ENCODE assay signal across 15 cellular contexts in the genomic region with DNA sequence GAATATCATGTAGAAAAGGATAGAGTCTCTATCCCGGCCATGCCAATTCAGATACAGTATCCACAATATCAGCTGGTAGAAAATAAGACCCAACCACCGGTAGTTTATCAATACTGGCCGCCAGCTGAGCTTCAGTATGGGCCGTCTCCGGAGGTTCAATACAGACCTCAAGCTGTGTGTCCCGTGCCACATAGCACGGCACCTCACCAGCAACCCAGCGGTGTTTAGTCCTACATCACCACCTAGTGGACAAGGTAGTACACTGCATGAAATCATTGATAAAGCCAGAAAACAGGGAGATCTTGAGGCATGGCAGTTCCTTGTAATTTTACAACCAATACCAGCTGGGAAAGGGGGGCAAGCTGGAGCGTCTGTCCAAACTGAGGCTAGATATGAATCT. TPM values are rescaled to one million over a fixed set of nuclear protein-coding genes. Genes with fewer than 3 reads are reported as not detected.
"Had no signal": no experiment of that assay in that cellular context is flagged by ENCODE, and none has a peak within 500 bp of the region (broad histone marks: within the 10 kb centered on the region; RNA-seq: fewer than 3 reads in every experiment).

No MANE protein-coding gene starts in this region.

RNA-seq across cellular contexts. Expression of a gene that starts 7.5 kb away (rescaled TPM):
- total RNA-seq: stomach, subcutaneous adipose tissue, suprapubic skin, temporal lobe, testis, thoracic aorta, thyroid gland, tibial nerve, transverse colon, upper lobe of left lung, ureter, urinary bladder, uterus, vagina had no signal
- polyA plus RNA-seq: stomach, urinary bladder had no signal

RNA-seq across cellular contexts. Expression of a gene that starts 17.2 kb away (rescaled TPM):
- total RNA-seq: stomach, subcutaneous adipose tissue, suprapubic skin, temporal lobe, thoracic aorta, thyroid gland, tibial nerve, transverse colon, upper lobe of left lung, ureter, urinary bladder, uterus, vagina had no signal
- polyA plus RNA-seq: stomach, urinary bladder had no signal

RNA-seq across cellular contexts. Expression of a gene that starts 37.1 kb away (rescaled TPM):
- total RNA-seq: stomach, subcutaneous adipose tissue, suprapubic skin, temporal lobe, testis, thoracic aorta, thyroid gland, tibial nerve, transverse colon, upper lobe of left lung, ureter, urinary bladder, uterus, vagina had no signal
- polyA plus RNA-seq: stomach, urinary bladder had no signal

RNA-seq across cellular contexts. Expression of a gene that starts 43.3 kb away (rescaled TPM):
- total RNA-seq: stomach, subcutaneous adipose tissue, suprapubic skin, temporal lobe, testis, thoracic aorta, thyroid gland, tibial nerve, transverse colon, upper lobe of left lung, ureter, urinary bladder, uterus, vagina had no signal
- polyA plus RNA-seq: stomach, urinary bladder had no signal

RNA-seq across cellular contexts. Expression of a gene that starts 45.3 kb away (rescaled TPM):
- total RNA-seq: stomach, subcutaneous adipose tissue, suprapubic skin, temporal lobe, testis, thoracic aorta, thyroid gland, tibial nerve, transverse colon, upper lobe of left lung, ureter, urinary bladder, uterus, vagina had no signal
- polyA plus RNA-seq: stomach, thymus, urinary bladder had no signal
